ENCODE assay signal across 9 cellular contexts in genomic region chrX:110992611-110993010, GRCh38.
A peak's percentile ranks its signal among the peaks of the same experiment; 100 is the strongest.
DNase-seq lines count a peak whose midpoint lies in the region; ATAC-seq, FAIRE-seq and TF ChIP-seq lines count a peak whose summit lies in the region.
"Had no signal": no experiment of that assay in that cellular context is flagged by ENCODE, and none has a peak within 500 bp of the region (broad histone marks: within the 10 kb centered on the region; RNA-seq: fewer than 3 reads in every experiment).

No MANE protein-coding gene starts in this region.

- WGBS in K562 (ENCODE audit: insufficient coverage, low coverage, missing lambda C conversion rate): 0% methylated on average over 7 of the region's 8 CpGs
- WGBS in mesendoderm (ENCODE audit: extremely low coverage, insufficient coverage, low lambda C conversion rate): no CpG with 5 or more reads among the region's 8 CpGs

- peak; percentile 41 to 47 (median 44); a peak in 5 of 6 replicates for TF ChIP-seq CTCF in K562 (IDR thresholded peaks at IDR 0.05 in 2 of 3, conservative IDR thresholded peaks at IDR 0.05 in 1 of 3; ENCODE audit: insufficient read depth in 2 of 3, low read depth in 1 of 3, low read length in 3 of 3)

- H4K20me1 ChIP-seq in K562 (replicated peaks; ENCODE audit: control insufficient read depth, insufficient read depth, low read length): no peaks in the 10 kb centered on the region

- no peak overlapping the region for H4K8ac ChIP-seq in mesendoderm (ENCODE audit: low read depth, low read length)

- CTCF ChIA-PET in K562 (lab: Yijun Ruan, JAX; ENCODE audit: low intra/inter-chr PET ratio): no interaction called here

- no peaks in the 10 kb centered on the region for H3K9me1 ChIP-seq in K562 (ENCODE audit: control insufficient read depth, insufficient read depth, low read length)

- H3K9ac ChIP-seq in K562 (ENCODE audit: insufficient read depth in 1 of 2, low read depth in 2 of 2, low read length in 2 of 2) (no peak overlapping the region), mesendoderm (ENCODE audit: low read length) (no peak overlapping the region)

- H3K79me1 ChIP-seq in mesendoderm (ENCODE audit: low read length): no peaks in the 10 kb centered on the region

- no peak overlapping the region for H3K27ac ChIP-seq in K562 (ENCODE audit: extremely low read depth, low read depth, low read length)
- H3K27ac ChIP-seq in mesendoderm (ENCODE audit: low read depth, low read length): no peak overlapping the region
- H3K27ac ChIP-seq: neutrophil had no signal

- H2AK5ac ChIP-seq in mesendoderm (ENCODE audit: low read length): no peak overlapping the region

- no TSS peak for BruUV-seq in K562 (replicated peaks; lab: Mats Ljungman, UMichigan)

- POLR2A ChIA-PET in K562 (lab: Yijun Ruan, JAX): no interaction called here

- no peak overlapping the region for H2BK5ac ChIP-seq in mesendoderm (ENCODE audit: low read length)

- no peak overlapping the region for H2BK15ac ChIP-seq in mesendoderm (replicated peaks; ENCODE audit: low read depth)

- peak; percentile 50 for DNase-seq in COLO829 (ENCODE audit: low spot score)
- peak; percentile 22 for DNase-seq in GM19238 (ENCODE audit: insufficient read length, low spot score)
- DNase-seq in NCI-H69 (lab: John Stamatoyannopoulos, UW): peak; percentile 64
- DNase-seq in K562 (ENCODE audit: extremely low read depth in 1 of 4, low spot score in 3 of 4): peak; percentile 20 to 29 (median 24)
- peak; percentile 57 for DNase-seq in mesendoderm
- DNase-seq in activated CD4-positive, CD25-positive, alpha-beta regulatory T cell treated with anti-CD3 and anti-CD28 coated beads, Interleukin-2, amount 50 U/mL, for 72 hours: no peak

- no peak overlapping the region for H3K23ac ChIP-seq in mesendoderm (ENCODE audit: low read length)

- H3K18ac ChIP-seq in mesendoderm (ENCODE audit: low read length): no peak overlapping the region

- H3K9me3 ChIP-seq in K562 (replicated peaks; ENCODE audit: control insufficient read depth, insufficient read depth, low read depth, low read length): no peaks in the 10 kb centered on the region
- H3K9me3 ChIP-seq: neutrophil had no signal

- H2BK120ac ChIP-seq in mesendoderm (ENCODE audit: low read depth, low read length): no peak overlapping the region

- no peak overlapping the region for H3K56ac ChIP-seq in mesendoderm (ENCODE audit: low read length)

- peak in 1 of 2 experiments; percentile 26; a peak in 2 of 4 replicates for TF ChIP-seq RAD21 in K562 (CRISPR knock-in tag; conservative IDR thresholded peaks at IDR 0.05 in 1 of 2, IDR thresholded peaks at IDR 0.05 in 1 of 2)

- H3K4me3 ChIP-seq in K562: no peak overlapping the region
- no peak overlapping the region for H3K4me3 ChIP-seq in mesendoderm (ENCODE audit: low read length)

- FAIRE-seq in K562 (lab: Jason Lieb, UNC): peak; percentile 15

- H3K27me3 ChIP-seq in K562 (ENCODE audit: control insufficient read depth in 2 of 2, insufficient read depth in 2 of 2, low read length in 2 of 2) (no peaks in the 10 kb centered on the region), mesendoderm (ENCODE audit: insufficient read depth, low read length, poor library complexity) (no peaks in the 10 kb centered on the region)

- intact Hi-C loops in K562 (cut with micrococcal nuclease): loop anchor here (10.0 kb wide), 1 partner anchor 102 kb away; the partner anchor contains the start of gene PAK3

- ATAC-seq in K562: peak; percentile 62; the same call in 2 of the 3 replicates
- no peak for ATAC-seq in HG03432 (IDR thresholded peaks at IDR 0.05; ENCODE audit: unreplicated experiment)
- ATAC-seq in GM21737 (IDR thresholded peaks at IDR 0.05; ENCODE audit: unreplicated experiment): no peak

- TF ChIP-seq POLR2A in K562 (conservative IDR thresholded peaks at IDR 0.05): no peak

- H3K79me2 ChIP-seq in K562 (ENCODE audit: control insufficient read depth, insufficient read depth, low read length) (no peaks in the 10 kb centered on the region), mesendoderm (ENCODE audit: control insufficient read depth, insufficient read depth, low read length) (no peaks in the 10 kb centered on the region)

- H2AFZ ChIP-seq in K562 (ENCODE audit: low read depth, low read length): no peak overlapping the region

- H3K4me1 ChIP-seq in K562 (replicated peaks in 1 of 2; ENCODE audit: control insufficient read depth in 2 of 2, insufficient read depth in 2 of 2, low read length in 2 of 2) (no peaks in the 10 kb centered on the region), mesendoderm (ENCODE audit: control insufficient read depth, low read depth, low read length) (no peaks in the 10 kb centered on the region)

- H3K36me3 ChIP-seq in K562 (ENCODE audit: control insufficient read depth, insufficient read depth, low read length): no peaks in the 10 kb centered on the region
- H3K36me3 ChIP-seq in mesendoderm (ENCODE audit: control insufficient read depth, insufficient read depth, low read length): no peaks in the 10 kb centered on the region
- H3K36me3 ChIP-seq: neutrophil had no signal

- no peak overlapping the region for H3K4ac ChIP-seq in mesendoderm (ENCODE audit: low read depth, low read length)

- H3K4me2 ChIP-seq in K562 (ENCODE audit: insufficient read depth, low read length): no peak overlapping the region
- H3K4me2 ChIP-seq in mesendoderm (ENCODE audit: low read length): no peak overlapping the region

- no peak overlapping the region for H4K5ac ChIP-seq in mesendoderm (ENCODE audit: low read length)

- in situ Hi-C loops in K562 (cut with MboI): no loop called here

- TF ChIP-seq EP300 in K562 (IDR thresholded peaks at IDR 0.05; ENCODE audit: low read length): no peak

TF ChIP-seq in K562, 482 proteins besides CTCF, POLR2A, EP300 and RAD21:
- TF ChIP-seq STAT5B (CRISPR knock-in tag; IDR thresholded peaks at IDR 0.05) (no peak), CTCFL (IDR thresholded peaks at IDR 0.05; ENCODE audit: borderline replicate concordance, insufficient read depth, low read depth, low read length, poor library complexity, severe bottlenecking) (peak; percentile 7)
TF ChIP-seq in K562: peak in this region for 1.
